ENCODE assay signal across 23 cellular contexts in the genomic region with DNA sequence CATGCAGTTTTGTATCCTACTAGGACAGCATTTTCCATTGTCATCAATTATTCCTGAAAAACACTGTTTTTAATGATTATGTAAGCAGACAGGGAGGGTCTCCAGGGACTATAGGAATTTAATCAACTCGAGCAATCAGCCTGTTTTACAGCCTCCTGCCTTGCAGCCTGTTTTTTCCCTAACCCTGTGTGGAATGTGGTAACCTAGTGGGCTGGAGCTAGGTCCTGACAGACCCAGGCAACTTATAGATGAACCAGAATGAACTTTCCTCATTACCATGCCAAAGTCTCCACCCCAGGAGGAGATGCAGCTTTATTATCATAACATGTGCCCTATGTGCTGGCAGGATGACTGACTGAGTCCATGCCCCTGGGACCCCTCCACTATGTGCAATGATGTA.
"Had no signal": no experiment of that assay in that cellular context is flagged by ENCODE, and none has a peak within 500 bp of the region (broad histone marks: within the 10 kb centered on the region; RNA-seq: fewer than 3 reads in every experiment).

No MANE protein-coding gene starts in this region.

- H3K4me1 Mint-ChIP-seq: activated naive CD8-positive, alpha-beta T cell treated with anti-CD3 and anti-CD28 coated beads for 36 hours; natural killer cell; stimulated activated memory B cell treated with anti-CD40 and anti-IgM and Interleukin-4, amounts not matched to agents 10 μg/mL and 1 μg/mL and 100 μg/mL, for 72 hours had no signal

- H3K4me3 Mint-ChIP-seq: activated naive CD4-positive, alpha-beta T cell treated with anti-CD3 and anti-CD28 coated beads for 36 hours; activated naive CD8-positive, alpha-beta T cell treated with anti-CD3 and anti-CD28 coated beads for 36 hours; natural killer cell; stimulated activated memory B cell treated with anti-CD40 and anti-IgM and Interleukin-4, amounts not matched to agents 10 μg/mL and 1 μg/mL and 100 μg/mL, for 72 hours had no signal

- H3K36me3 Mint-ChIP-seq: activated naive CD8-positive, alpha-beta T cell treated with anti-CD3 and anti-CD28 coated beads for 36 hours; natural killer cell; stimulated activated memory B cell treated with anti-CD40 and anti-IgM and Interleukin-4, amounts not matched to agents 10 μg/mL and 1 μg/mL and 100 μg/mL, for 72 hours had no signal

- DNase-seq: activated CD4-positive, alpha-beta T cell treated with anti-CD3 and anti-CD28 coated beads for 4 hours; activated CD4-positive, alpha-beta T cell treated with anti-CD3 and anti-CD28 coated beads, Interleukin-2, amount 50 U/mL, for 4 hours; activated effector memory CD4-positive, alpha-beta T cell treated with Interleukin-2 at 50 U/mL for 16 hours; activated naive CD4-positive, alpha-beta T cell treated with anti-CD3 and anti-CD28 coated beads for 36 hours; activated naive CD8-positive, alpha-beta T cell treated with anti-CD3 and anti-CD28 coated beads for 36 hours; adrenal gland; aorta; body of pancreas; effector memory CD4-positive, alpha-beta T cell; erythroblast; hippocampal formation; kidney glomerular epithelial cell; left lung; lower lobe of right lung; natural killer cell; stimulated activated CD4-positive, alpha-beta T cell treated with anti-CD3 and anti-CD28 coated beads, Interleukin-1b, Interleukin-23, amount 100 ng/mL, for 48 hours; stimulated activated CD4-positive, alpha-beta T cell treated with anti-CD3 and anti-CD28 coated beads, Interleukin-4, amount 100 ng/mL, for 4 hours; stimulated activated CD8-positive, alpha-beta memory T cell treated with anti-CD3 and anti-CD28 coated beads, Interleukin-4, amount 100 ng/mL, for 48 hours; stomach; thyroid gland; upper lobe of right lung had no signal

- H3K27ac Mint-ChIP-seq: activated naive CD4-positive, alpha-beta T cell treated with anti-CD3 and anti-CD28 coated beads for 36 hours; activated naive CD8-positive, alpha-beta T cell treated with anti-CD3 and anti-CD28 coated beads for 36 hours; natural killer cell; stimulated activated memory B cell treated with anti-CD40 and anti-IgM and Interleukin-4, amounts not matched to agents 10 μg/mL and 1 μg/mL and 100 μg/mL, for 72 hours had no signal

- H3K9me3 Mint-ChIP-seq: activated naive CD4-positive, alpha-beta T cell treated with anti-CD3 and anti-CD28 coated beads for 36 hours; activated naive CD8-positive, alpha-beta T cell treated with anti-CD3 and anti-CD28 coated beads for 36 hours; stimulated activated memory B cell treated with anti-CD40 and anti-IgM and Interleukin-4, amounts not matched to agents 10 μg/mL and 1 μg/mL and 100 μg/mL, for 72 hours had no signal

- ATAC-seq: body of pancreas; gastroesophageal sphincter; left lung; lower lobe of right lung; natural killer cell; stimulated activated memory B cell treated with anti-CD40 and anti-IgM and Interleukin-4, amounts not matched to agents 10 μg/mL and 1 μg/mL and 100 μg/mL, for 72 hours; upper lobe of right lung had no signal
